17 cellular contexts compared by ENCODE assay signal in the genomic region with DNA sequence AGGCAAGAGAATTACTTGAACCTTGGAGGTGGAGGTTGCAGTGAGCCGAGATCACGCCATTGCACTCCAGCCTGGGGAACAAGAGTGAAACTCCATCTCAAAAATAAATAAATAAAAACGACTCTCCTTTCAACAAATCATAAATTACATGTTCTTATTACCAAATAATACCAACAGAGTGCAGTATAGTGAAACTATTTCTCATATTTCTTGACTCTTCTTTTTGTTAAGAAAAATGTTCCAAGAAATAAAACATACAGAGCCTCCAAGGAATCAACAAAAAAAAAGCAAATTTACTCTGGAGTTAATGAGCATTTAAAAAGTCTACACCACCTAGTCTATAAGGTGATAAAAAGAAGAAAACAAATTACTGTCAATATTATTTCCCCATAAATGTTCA.
DNase-seq lines count a peak whose midpoint lies in the region; ATAC-seq and TF ChIP-seq lines count a peak whose summit lies in the region.
"Had no signal": no experiment of that assay in that cellular context is flagged by ENCODE, and none has a peak within 500 bp of the region (broad histone marks: within the 10 kb centered on the region; RNA-seq: fewer than 3 reads in every experiment).

No MANE protein-coding gene starts in this region.

- H3K36me3 ChIP-seq in adipocyte (ENCODE audit: control insufficient read depth, insufficient read depth, low read length, severe bottlenecking) (no peaks in the 10 kb centered on the region), mucosa of descending colon (ENCODE audit: low read depth) (no peaks in the 10 kb centered on the region)
- H3K36me3 ChIP-seq: adrenal gland, left lung had no signal

- H3K9ac ChIP-seq in adipocyte (ENCODE audit: low read length): peak overlapping the region; percentile 12

- peaks cover 0 to 1% of the 10 kb centered on the region in 2 donors for H3K9me3 Mint-ChIP-seq in activated naive CD4-positive, alpha-beta T cell treated with anti-CD3 and anti-CD28 coated beads, Interleukin-2, amount 50 U/mL, for 72 hours

- no peak for ATAC-seq in mucosa of descending colon
- no peak for ATAC-seq in activated naive CD4-positive, alpha-beta T cell treated with anti-CD3 and anti-CD28 coated beads, Interleukin-2, amount 50 U/mL, for 72 hours
- ATAC-seq: left lung had no signal

- no peak for TF ChIP-seq CTCF in mucosa of descending colon (IDR thresholded peaks at IDR 0.05)

- H3K4me3 ChIP-seq in adipocyte (ENCODE audit: low read length) (no peak overlapping the region), mucosa of descending colon (no peak overlapping the region)
- H3K4me3 ChIP-seq: adrenal gland, left lung, skin epidermis had no signal

- peaks cover 15% of the 10 kb centered on the region for H3K4me1 ChIP-seq in adipocyte (ENCODE audit: control insufficient read depth, insufficient read depth, low read length)
- no peaks in the 10 kb centered on the region for H3K4me1 ChIP-seq in mucosa of descending colon (ENCODE audit: low read depth)
- H3K4me1 ChIP-seq: adrenal gland, left lung had no signal

- H3K36me3 Mint-ChIP-seq in activated naive CD4-positive, alpha-beta T cell treated with anti-CD3 and anti-CD28 coated beads, Interleukin-2, amount 50 U/mL, for 72 hours: peaks cover 0 to 15% of the 10 kb centered on the region in 2 donors

- DNase-seq in ACHN (peak; percentile 8), HCEC 1CT (peak; percentile 33), adipocyte (ENCODE audit: low read depth) (peak; percentile 58), myocyte (ENCODE audit: low read depth) (peak; percentile 14), mucosa of descending colon (no peak), NCI-H2227 (lab: John Stamatoyannopoulos, UW; ENCODE audit: unreplicated experiment) (no peak), MV-4-11 (lab: John Stamatoyannopoulos, UW) (no peak)
- no peak for DNase-seq in activated naive CD4-positive, alpha-beta T cell treated with anti-CD3 and anti-CD28 coated beads, Interleukin-2, amount 50 U/mL, for 72 hours (ENCODE audit: low spot score in 2 of 2)
- DNase-seq: activated CD8-positive, alpha-beta memory T cell treated with anti-CD3 and anti-CD28 coated beads, Interleukin-2, amount 50 U/mL, for 48 hours; adrenal gland; DMS153; GOT3; KBM-7; left lung; NCI-H1417 treated with DMSO at 0.1 percent for 48 hours; stimulated activated naive CD4-positive, alpha-beta T cell treated with Interleukin-2 at 50 U/mL for 16 hours had no signal

- in situ Hi-C loops in ACHN (cut with HindIII; ENCODE audit: low pct_ligation_motif_present, low pct_unique_long_range_greater_than_20kb, low sequenced_read_pairs): no loop called here

- no peaks in the 10 kb centered on the region for H3K9me3 ChIP-seq in adipocyte (ENCODE audit: control insufficient read depth, low read length)
- no peaks in the 10 kb centered on the region for H3K9me3 ChIP-seq in mucosa of descending colon
- H3K9me3 ChIP-seq: adrenal gland, left lung had no signal

- no peaks in the 10 kb centered on the region for H3K27me3 ChIP-seq in adipocyte (replicated peaks; ENCODE audit: control insufficient read depth, insufficient read depth, low read length)
- H3K27me3 ChIP-seq: adrenal gland, left lung had no signal

- no peak overlapping the region for H3K27ac Mint-ChIP-seq in activated naive CD4-positive, alpha-beta T cell treated with anti-CD3 and anti-CD28 coated beads, Interleukin-2, amount 50 U/mL, for 72 hours

- intact Hi-C loops in mucosa of descending colon (cut with DNase I, micrococcal nuclease): no loop called here

Comparison
In these comparisons a context has a peak if more than half of its experiments do, and no peak if none do; other contexts are left out.
1. DNase-seq: peak in ACHN (single experiment), HCEC 1CT (single experiment), adipocyte (single experiment) and myocyte (single experiment); none in mucosa of descending colon (0 of 3), NCI-H2227 (single experiment), MV-4-11 (single experiment) and activated naive CD4-positive, alpha-beta T cell treated with anti-CD3 and anti-CD28 coated beads, Interleukin-2, amount 50 U/mL, for 72 hours (0 of 2).